ENCODE assay signal across 10 cellular contexts in the genomic region with DNA sequence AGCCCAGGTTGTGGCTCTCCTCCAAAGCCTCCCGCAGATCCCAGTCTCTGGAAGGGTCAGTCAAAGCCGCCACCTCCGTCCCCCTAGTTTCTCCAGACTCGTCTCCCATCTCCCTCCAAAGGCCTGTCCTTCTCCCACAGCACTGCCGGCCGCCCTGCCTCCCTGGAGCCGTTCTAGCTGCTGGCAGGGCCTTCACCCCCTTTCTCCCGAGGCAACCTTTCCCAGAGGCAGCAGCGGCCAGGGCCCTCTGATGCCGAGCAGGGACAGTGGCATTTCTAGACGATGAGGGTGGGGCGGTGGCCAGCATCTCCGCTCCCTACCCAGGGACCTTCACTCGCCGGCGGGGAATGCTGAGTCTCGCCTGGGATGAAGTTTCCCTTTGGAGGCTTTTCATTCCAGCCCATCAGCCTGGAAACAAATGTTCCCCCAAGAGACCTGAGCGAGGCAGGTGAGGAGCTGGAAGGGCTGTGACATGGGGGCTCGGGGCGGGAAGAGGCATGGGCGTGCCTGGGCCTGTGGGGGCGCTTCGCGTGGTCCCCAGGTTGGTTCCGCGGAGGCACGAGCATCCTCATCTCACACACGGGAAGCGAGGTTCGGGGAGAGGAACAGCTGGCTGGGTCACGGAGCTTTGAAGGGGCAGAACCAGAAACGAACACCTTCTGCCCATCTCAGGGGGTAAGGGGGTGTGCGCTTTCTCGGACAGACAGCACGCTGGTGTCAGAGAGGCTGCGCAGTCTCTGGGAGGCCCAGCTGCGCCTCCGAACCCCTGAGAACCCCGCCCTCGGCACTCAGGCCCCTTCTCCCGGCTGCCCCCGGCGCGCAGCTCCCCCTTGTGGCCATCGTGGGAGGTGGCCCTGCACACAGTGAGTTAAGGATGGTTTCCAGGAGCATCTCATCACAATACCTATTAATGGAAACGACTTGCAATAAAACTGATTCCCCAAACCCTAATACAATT. TPM values are rescaled to one million over a fixed set of nuclear protein-coding genes. Genes with fewer than 3 reads are reported as not detected.
DNase-seq lines count a peak whose midpoint lies in the region; ATAC-seq and TF ChIP-seq lines count a peak whose summit lies in the region.
"Had no signal": no experiment of that assay in that cellular context is flagged by ENCODE, and none has a peak within 500 bp of the region (broad histone marks: within the 10 kb centered on the region; RNA-seq: fewer than 3 reads in every experiment).

No MANE protein-coding gene starts in this region.

- H3K27ac ChIP-seq in Karpas-422 (ENCODE audit: low read length) (no peak overlapping the region), mesendoderm (ENCODE audit: low read depth, low read length) (no peak overlapping the region)

- H3K4me3 ChIP-seq in Karpas-422 (ENCODE audit: low read length) (no peak overlapping the region), mesendoderm (ENCODE audit: low read length) (no peak overlapping the region)
- H3K4me3 ChIP-seq: HAP-1 had no signal

- ATAC-seq in GM19035 (IDR thresholded peaks at IDR 0.05; ENCODE audit: unreplicated experiment) (no peak), HG03521 (IDR thresholded peaks at IDR 0.05; ENCODE audit: unreplicated experiment) (no peak)

- H3K4me2 ChIP-seq in Karpas-422 (ENCODE audit: low read depth, low read length, poor library complexity, severe bottlenecking) (no peak overlapping the region), mesendoderm (ENCODE audit: low read length) (no peak overlapping the region)

- intact Hi-C loops in CD14-positive monocyte (cut with micrococcal nuclease) = no loop called here

- DNase-seq in CD14-positive monocyte (ENCODE audit: low spot score) (no peak), Karpas-422 (peak; percentile 78), mesendoderm (peak; percentile 43), NCI-H187 treated with DMSO at 0.1 percent for 48 hours (lab: John Stamatoyannopoulos, UW) (no peak), NCI-H1417 treated with DMSO at 0.1 percent for 48 hours (lab: John Stamatoyannopoulos, UW) (no peak)
- DNase-seq in activated naive CD4-positive, alpha-beta T cell treated with anti-CD3 and anti-CD28 coated beads, Interleukin-2, amount 10 ng/mL, durations not matched to agents 7 days and 5 days = peak; percentile 57

- no peak overlapping the region for H4K8ac ChIP-seq in mesendoderm (ENCODE audit: low read depth, low read length)

- H3K56ac ChIP-seq in mesendoderm (ENCODE audit: low read length) = no peak overlapping the region

- no peaks in the 10 kb centered on the region for H3K27me3 ChIP-seq in Karpas-422 (ENCODE audit: low read length)
- H3K27me3 ChIP-seq in mesendoderm (ENCODE audit: insufficient read depth, low read length, poor library complexity) = no peaks in the 10 kb centered on the region

- H3K9me3 ChIP-seq in Karpas-422 (ENCODE audit: low read length) = no peaks in the 10 kb centered on the region
- H3K9me3 ChIP-seq: HAP-1 had no signal

- H2BK15ac ChIP-seq in mesendoderm (replicated peaks; ENCODE audit: low read depth) = no peak overlapping the region

- H3K4me1 ChIP-seq in Karpas-422 (ENCODE audit: low read length) = no peaks in the 10 kb centered on the region
- no peaks in the 10 kb centered on the region for H3K4me1 ChIP-seq in mesendoderm (ENCODE audit: control insufficient read depth, low read depth, low read length)
- H3K4me1 ChIP-seq: HAP-1 had no signal

- H3K9ac ChIP-seq in Karpas-422 (ENCODE audit: low read length) (no peak overlapping the region), mesendoderm (ENCODE audit: low read length) (no peak overlapping the region)

- no CpG with 5 or more reads among the region's 46 CpGs for WGBS in mesendoderm (ENCODE audit: extremely low coverage, insufficient coverage, low lambda C conversion rate)

- no peaks in the 10 kb centered on the region for H4K20me1 ChIP-seq in Karpas-422 (ENCODE audit: insufficient read depth, low read depth, low read length)

- H3K79me2 ChIP-seq in Karpas-422 (ENCODE audit: low read length) (no peaks in the 10 kb centered on the region), mesendoderm (ENCODE audit: control insufficient read depth, insufficient read depth, low read length) (no peaks in the 10 kb centered on the region)

- H2AK5ac ChIP-seq in mesendoderm (ENCODE audit: low read length) = no peak overlapping the region

- H3K36me3 ChIP-seq in Karpas-422 (ENCODE audit: insufficient read depth, low read length) (peaks cover 28% of the 10 kb centered on the region), mesendoderm (ENCODE audit: control insufficient read depth, insufficient read depth, low read length) (no peaks in the 10 kb centered on the region)
- H3K36me3 ChIP-seq: HAP-1 had no signal

- H3K36me3 Mint-ChIP-seq in CD14-positive monocyte = peaks cover 24 to 25% of the 10 kb centered on the region in 2 donors
- no peaks in the 10 kb centered on the region for H3K36me3 Mint-ChIP-seq in activated naive CD4-positive, alpha-beta T cell treated with anti-CD3 and anti-CD28 coated beads, Interleukin-2, amount 10 ng/mL, durations not matched to agents 7 days and 5 days

- peaks cover 0 to 4% (median 1%) of the 10 kb centered on the region in 3 donors for H3K27me3 Mint-ChIP-seq in CD14-positive monocyte (ENCODE audit: low read depth in 3 of 3)
- H3K27me3 Mint-ChIP-seq in activated naive CD4-positive, alpha-beta T cell treated with anti-CD3 and anti-CD28 coated beads, Interleukin-2, amount 10 ng/mL, durations not matched to agents 7 days and 5 days = peaks cover 16% of the 10 kb centered on the region
- H3K27me3 Mint-ChIP-seq: activated naive CD4-positive, alpha-beta T cell treated with anti-CD3 and anti-CD28 coated beads, Interleukin-2, amount 50 U/mL, for 24 hours had no signal

- CTCF ChIA-PET in activated naive CD4-positive, alpha-beta T cell treated with anti-CD3 and anti-CD28 coated beads, Interleukin-2, amount 10 ng/mL, durations not matched to agents 7 days and 5 days (lab: Charles Lee) = interaction anchor here (0.6 to 3.4 kb wide), 12 partner anchors 16 to 83 kb away, joined by 3 to 22 read pairs (median 3); a partner anchor contains a TSS

- H3K4me1 Mint-ChIP-seq in CD14-positive monocyte = no peaks in the 10 kb centered on the region
- no peaks in the 10 kb centered on the region for H3K4me1 Mint-ChIP-seq in activated naive CD4-positive, alpha-beta T cell treated with anti-CD3 and anti-CD28 coated beads, Interleukin-2, amount 10 ng/mL, durations not matched to agents 7 days and 5 days
- H3K4me1 Mint-ChIP-seq: activated naive CD4-positive, alpha-beta T cell treated with anti-CD3 and anti-CD28 coated beads, Interleukin-2, amount 50 U/mL, for 24 hours had no signal

- no peak overlapping the region for H4K5ac ChIP-seq in mesendoderm (ENCODE audit: low read length)

- no peak overlapping the region for H2BK120ac ChIP-seq in mesendoderm (ENCODE audit: low read depth, low read length)

- no peak overlapping the region for H2BK5ac ChIP-seq in mesendoderm (ENCODE audit: low read length)

- no peaks in the 10 kb centered on the region for H3K9me2 ChIP-seq in Karpas-422 (replicated peaks; ENCODE audit: insufficient read depth, low read length)

- no peak overlapping the region for H3K4me3 Mint-ChIP-seq in CD14-positive monocyte
- H3K4me3 Mint-ChIP-seq in activated naive CD4-positive, alpha-beta T cell treated with anti-CD3 and anti-CD28 coated beads, Interleukin-2, amount 10 ng/mL, durations not matched to agents 7 days and 5 days = no peak overlapping the region
- H3K4me3 Mint-ChIP-seq: activated naive CD4-positive, alpha-beta T cell treated with anti-CD3 and anti-CD28 coated beads, Interleukin-2, amount 50 U/mL, for 24 hours had no signal

- no peak overlapping the region for H3K4ac ChIP-seq in mesendoderm (ENCODE audit: low read depth, low read length)

- no peaks in the 10 kb centered on the region for H3K79me1 ChIP-seq in mesendoderm (ENCODE audit: low read length)

- no peak overlapping the region for H2AFZ ChIP-seq in Karpas-422 (ENCODE audit: low read length)

- H3K18ac ChIP-seq in mesendoderm (ENCODE audit: low read length) = no peak overlapping the region

- H3K23ac ChIP-seq in mesendoderm (ENCODE audit: low read length) = no peak overlapping the region

- TF ChIP-seq CTCF in CD14-positive monocyte (IDR thresholded peaks at IDR 0.05) = peak; percentile 67

- H3K27ac Mint-ChIP-seq in CD14-positive monocyte = no peak overlapping the region
- no peak overlapping the region for H3K27ac Mint-ChIP-seq in activated naive CD4-positive, alpha-beta T cell treated with anti-CD3 and anti-CD28 coated beads, Interleukin-2, amount 10 ng/mL, durations not matched to agents 7 days and 5 days
- H3K27ac Mint-ChIP-seq: activated naive CD4-positive, alpha-beta T cell treated with anti-CD3 and anti-CD28 coated beads, Interleukin-2, amount 50 U/mL, for 24 hours had no signal

- H3K9me3 Mint-ChIP-seq in CD14-positive monocyte = peaks cover 0 to 7% (median 2%) of the 10 kb centered on the region in 7 donors
- H3K9me3 Mint-ChIP-seq in activated naive CD4-positive, alpha-beta T cell treated with anti-CD3 and anti-CD28 coated beads, Interleukin-2, amount 10 ng/mL, durations not matched to agents 7 days and 5 days = no peaks in the 10 kb centered on the region
- H3K9me3 Mint-ChIP-seq: activated naive CD4-positive, alpha-beta T cell treated with anti-CD3 and anti-CD28 coated beads, Interleukin-2, amount 50 U/mL, for 24 hours had no signal

RNA-seq across cellular contexts. Expression of a gene that starts 18.1 kb away (rescaled TPM):
- under 1 TPM in 1 of 2 donors, not detected in 1; 0.33 TPM for polyA plus RNA-seq in CD14-positive monocyte
- 1.3 and 8.5 TPM in 2 replicates for total RNA-seq in Karpas-422 (2014; rRNA removed; shearing (Covaris generic); ENCODE audit: low replicate concordance)
- polyA plus RNA-seq in mesendoderm (2013, experiment 1 of 2) = 0.13 TPM
- 0.22 TPM for polyA plus RNA-seq in mesendoderm (2013, experiment 2 of 2)

RNA-seq across cellular contexts. Expression of a gene that starts 51.8 kb away (rescaled TPM):
- polyA plus RNA-seq in CD14-positive monocyte = 1,000 to 10,000 TPM; 1,448 to 1,563 TPM
- total RNA-seq in Karpas-422 (2014; rRNA removed; shearing (Covaris generic); ENCODE audit: low replicate concordance) = 2,332 and 2,975 TPM in 2 replicates
- 6,635 TPM for polyA plus RNA-seq in mesendoderm (2013, experiment 1 of 2)
- polyA plus RNA-seq in mesendoderm (2013, experiment 2 of 2) = 6,755 TPM

Comparison
In these comparisons a context has a peak if more than half of its experiments do, and no peak if none do; other contexts are left out.
1. DNase-seq: peak in Karpas-422 (single experiment), activated naive CD4-positive, alpha-beta T cell treated with anti-CD3 and anti-CD28 coated beads, Interleukin-2, amount 10 ng/mL, durations not matched to agents 7 days and 5 days (single experiment) and mesendoderm (single experiment); none in CD14-positive monocyte (single experiment), NCI-H187 treated with DMSO at 0.1 percent for 48 hours (single experiment) and NCI-H1417 treated with DMSO at 0.1 percent for 48 hours (single experiment).